Comparison of ENCODE assay signal across 1 cellular context in the genomic region with DNA sequence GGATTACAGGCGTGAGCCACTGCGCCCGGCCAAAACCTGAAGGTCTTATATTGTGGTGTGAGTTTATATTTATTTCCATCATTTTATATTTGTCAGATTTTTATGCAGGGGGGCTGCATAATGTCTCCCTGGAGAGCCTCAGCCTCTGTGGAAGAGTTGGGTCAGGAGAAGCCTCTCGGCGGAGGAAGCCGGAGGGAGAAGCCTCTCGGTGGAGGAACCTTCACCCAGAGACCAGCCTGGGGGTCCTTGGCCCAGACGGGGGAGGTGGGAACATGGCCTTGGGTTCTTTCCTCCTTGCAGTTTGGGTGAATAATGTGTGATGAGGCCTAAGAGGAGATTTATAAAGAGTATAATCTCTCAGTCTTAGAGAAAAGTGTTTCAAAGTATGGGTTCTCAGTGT.
TF ChIP-seq lines count a peak whose summit lies in the region.

No MANE protein-coding gene starts in this region.

TF ChIP-seq in K562, 482 proteins besides CTCF, POLR2A, EP300 and RAD21:
- no peak for TF ChIP-seq MYBL2 (IDR thresholded peaks at IDR 0.05; ENCODE audit: low read depth)
- no peak for TF ChIP-seq MYBL2 (CRISPR knock-in tag; IDR thresholded peaks at IDR 0.05; ENCODE audit: borderline replicate concordance)
- TF ChIP-seq SREBF2 (CRISPR knock-in tag; IDR thresholded peaks at IDR 0.05): no peak
- no peak for TF ChIP-seq EGR1 (conservative IDR thresholded peaks at IDR 0.05)
- TF ChIP-seq RBM15 (IDR thresholded peaks at IDR 0.05; ENCODE audit: insufficient read depth, low read length): no peak
- TF ChIP-seq, protein P1, sequence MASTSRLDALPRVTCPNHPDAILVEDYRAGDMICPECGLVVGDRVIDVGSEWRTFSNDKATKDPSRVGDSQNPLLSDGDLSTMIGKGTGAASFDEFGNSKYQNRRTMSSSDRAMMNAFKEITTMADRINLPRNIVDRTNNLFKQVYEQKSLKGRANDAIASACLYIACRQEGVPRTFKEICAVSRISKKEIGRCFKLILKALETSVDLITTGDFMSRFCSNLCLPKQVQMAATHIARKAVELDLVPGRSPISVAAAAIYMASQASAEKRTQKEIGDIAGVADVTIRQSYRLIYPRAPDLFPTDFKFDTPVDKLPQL (IDR thresholded peaks at IDR 0.05; ENCODE audit: extremely low read depth, insufficient read length): no peak
TF ChIP-seq in K562: peak in this region for 0.
